Comparison of ENCODE assay signal across 9 cellular contexts in genomic region chr1:159177273-159177907, GRCh38. TPM values are rescaled to one million over a fixed set of nuclear protein-coding genes. Genes with fewer than 3 reads are reported as not detected.
A peak's percentile ranks its signal among the peaks of the same experiment; 100 is the strongest.
DNase-seq lines count a peak whose midpoint lies in the region; ATAC-seq, FAIRE-seq and TF ChIP-seq lines count a peak whose summit lies in the region.
"Had no signal": no experiment of that assay in that cellular context is flagged by ENCODE, and none has a peak within 500 bp of the region (broad histone marks: within the 10 kb centered on the region; RNA-seq: fewer than 3 reads in every experiment).

No MANE protein-coding gene starts in this region.

- peak in 4 of 5 donors; percentile 20 to 29 (median 22) for DNase-seq in CD4-positive, alpha-beta memory T cell
- peak; percentile 59 for DNase-seq in HK-2 (ENCODE audit: unreplicated experiment)
- peak; percentile 44 for DNase-seq in UCSD-AML1 (lab: John Stamatoyannopoulos, UW; ENCODE audit: unreplicated experiment)
- peak in 1 of 2 donors; percentile 54 for DNase-seq in heart right ventricle
- peak; percentile 70 for DNase-seq in urothelium cell line (ENCODE audit: low spot score)
- DNase-seq in GF-D8 (lab: John Stamatoyannopoulos, UW) = no peak
- DNase-seq in NCI-H2227 treated with DMSO at 0.1 percent for 48 hours (lab: John Stamatoyannopoulos, UW) = no peak

- ATAC-seq in heart right ventricle = peak in 7 of 8 donors; percentile 54 to 75 (median 61)
- no peak for ATAC-seq in HG03280 (IDR thresholded peaks at IDR 0.05; ENCODE audit: unreplicated experiment)

- CTCF ChIA-PET in CD4-positive, alpha-beta memory T cell (lab: Charles Lee; ENCODE audit: partially characterized antibody) = interaction anchor here (0.9 kb wide), 1 partner anchor 33 kb away, joined by 3 read pairs; no protein-coding TSS in a partner anchor

- no peak overlapping the region for H3K4me3 ChIP-seq in CD4-positive, alpha-beta memory T cell (ENCODE audit: low read length in 2 of 2)
- H3K4me3 ChIP-seq in heart right ventricle = no peak overlapping the region

- POLR2A ChIA-PET in CD4-positive, alpha-beta memory T cell (lab: Charles Lee; ENCODE audit: partially characterized antibody) = no interaction called here

- H3K27ac Mint-ChIP-seq in CD4-positive, alpha-beta memory T cell = no peak overlapping the region
- H3K27ac Mint-ChIP-seq: activated naive CD4-positive, alpha-beta T cell treated with anti-CD3 and anti-CD28 coated beads, Interleukin-2, amount 50 U/mL, for 72 hours had no signal

- H3K27me3 Mint-ChIP-seq in CD4-positive, alpha-beta memory T cell = peaks cover 32 to 46% of the 10 kb centered on the region in 2 donors

- peaks cover 0 to 3% (median 0%) of the 10 kb centered on the region in 8 donors for H3K9me3 Mint-ChIP-seq in CD4-positive, alpha-beta memory T cell
- H3K9me3 Mint-ChIP-seq: activated naive CD4-positive, alpha-beta T cell treated with anti-CD3 and anti-CD28 coated beads, Interleukin-2, amount 50 U/mL, for 72 hours had no signal

- no peak for TF ChIP-seq CTCF in heart right ventricle (IDR thresholded peaks at IDR 0.05)

- H3K27ac ChIP-seq in CD4-positive, alpha-beta memory T cell (ENCODE audit: low read depth, low read length) = no peak overlapping the region
- H3K27ac ChIP-seq in heart right ventricle = no peak overlapping the region

- WGBS in heart right ventricle, 2 donors = 6 to 15% methylated on average over 3 of the region's 3 CpGs

- no peak overlapping the region for H3K4me3 Mint-ChIP-seq in CD4-positive, alpha-beta memory T cell

- peaks cover 15% of the 10 kb centered on the region for H3K27me3 ChIP-seq in CD4-positive, alpha-beta memory T cell (ENCODE audit: insufficient read depth, low read length)
- H3K27me3 ChIP-seq in heart right ventricle = peaks cover 0 to 56% (median 31%) of the 10 kb centered on the region in 7 donors

- intact Hi-C loops in CD4-positive, alpha-beta memory T cell (cut with micrococcal nuclease) = no loop called here
- intact Hi-C loops in heart right ventricle (cut with DNase I) = no loop called here

- no peaks in the 10 kb centered on the region for H3K9me3 ChIP-seq in CD4-positive, alpha-beta memory T cell (ENCODE audit: control insufficient read depth in 1 of 2, low read length in 2 of 2)
- no peaks in the 10 kb centered on the region for H3K9me3 ChIP-seq in heart right ventricle

- H3K4me1 Mint-ChIP-seq in CD4-positive, alpha-beta memory T cell = no peaks in the 10 kb centered on the region

- no peak for FAIRE-seq in urothelium cell line (lab: Jason Lieb, UNC)

- no peaks in the 10 kb centered on the region for H3K36me3 ChIP-seq in CD4-positive, alpha-beta memory T cell (ENCODE audit: insufficient read depth, low read length)
- H3K36me3 ChIP-seq in heart right ventricle = no peaks in the 10 kb centered on the region

- no peaks in the 10 kb centered on the region for H3K4me1 ChIP-seq in CD4-positive, alpha-beta memory T cell (ENCODE audit: insufficient read depth, low read length)
- peaks cover 0 to 5% (median 0%) of the 10 kb centered on the region in 9 donors for H3K4me1 ChIP-seq in heart right ventricle

- H3K36me3 Mint-ChIP-seq in CD4-positive, alpha-beta memory T cell = no peaks in the 10 kb centered on the region
- H3K36me3 Mint-ChIP-seq: activated naive CD4-positive, alpha-beta T cell treated with anti-CD3 and anti-CD28 coated beads, Interleukin-2, amount 50 U/mL, for 72 hours had no signal

RNA-seq across cellular contexts. Expression of gene CADM3, which starts 6.0 kb away (rescaled TPM):
- not detected for total RNA-seq in CD4-positive, alpha-beta memory T cell
- polyA plus RNA-seq in CD4-positive, alpha-beta memory T cell = not detected
- total RNA-seq in heart right ventricle = 1 to 10 TPM in 7 of 10 donors, under 1 TPM in 3; 0.81 to 3.6 (median 1.9) TPM
- polyA plus RNA-seq in heart right ventricle = 1 to 10 TPM; 2.9 to 4.3 TPM
- total RNA-seq: activated naive CD4-positive, alpha-beta T cell treated with anti-CD3 and anti-CD28 coated beads, Interleukin-2, amount 50 U/mL, for 72 hours had no signal

RNA-seq across cellular contexts. Expression of gene ACKR1, which starts 27.3 kb away (rescaled TPM):
- not detected for total RNA-seq in CD4-positive, alpha-beta memory T cell
- polyA plus RNA-seq in CD4-positive, alpha-beta memory T cell = not detected
- total RNA-seq in heart right ventricle = 10 to 100 TPM in 7 of 10 donors, 1 to 10 TPM in 3; 5.0 to 31.4 (median 11.8) TPM
- 10 to 100 TPM; 25.9 to 45.6 TPM for polyA plus RNA-seq in heart right ventricle
- total RNA-seq: activated naive CD4-positive, alpha-beta T cell treated with anti-CD3 and anti-CD28 coated beads, Interleukin-2, amount 50 U/mL, for 72 hours had no signal

Comparison
In these comparisons a context has a peak if more than half of its experiments do, and no peak if none do; other contexts are left out.
1. DNase-seq: peak in CD4-positive, alpha-beta memory T cell (4 of 5), HK-2 (single experiment), UCSD-AML1 (single experiment) and urothelium cell line (single experiment); none in GF-D8 (single experiment) and NCI-H2227 treated with DMSO at 0.1 percent for 48 hours (single experiment).
2. RNA of gene ACKR1, which starts 27.3 kb away (total RNA-seq): 5.0 to 31.4 TPM in heart right ventricle; not detected in CD4-positive, alpha-beta memory T cell; every median in the first group is over 4 times any median in the second.